27 cellular contexts compared by ENCODE assay signal in the genomic region with DNA sequence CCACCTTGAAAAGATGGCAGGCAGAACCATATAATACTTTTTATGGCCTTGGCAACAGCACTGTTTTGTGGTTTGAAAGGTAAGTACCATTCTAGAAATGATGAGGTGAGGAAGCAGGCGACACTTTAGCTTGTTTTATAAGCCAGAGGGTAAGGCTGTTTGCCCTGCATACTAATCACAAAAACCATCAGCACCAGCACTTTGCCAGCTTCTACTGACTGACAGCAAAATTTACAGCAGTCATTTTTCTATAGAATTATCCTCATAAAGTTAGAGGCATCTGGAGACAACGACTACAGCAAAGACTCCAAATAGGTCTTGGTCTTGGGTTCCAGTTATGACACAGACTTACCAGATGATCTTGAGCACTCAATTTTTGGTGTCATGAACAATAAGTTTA.
"Had no signal": no experiment of that assay in that cellular context is flagged by ENCODE, and none has a peak within 500 bp of the region (broad histone marks: within the 10 kb centered on the region; RNA-seq: fewer than 3 reads in every experiment).

No MANE protein-coding gene starts in this region.

- H3K36me3 ChIP-seq: esophagus muscularis mucosa, gastroesophageal sphincter, heart left ventricle, left lung, neural progenitor cell, prostate gland, right atrium auricular region, suprapubic skin, vagina had no signal

- H3K27me3 ChIP-seq: esophagus muscularis mucosa, foreskin keratinocyte, gastroesophageal sphincter, heart left ventricle, hepatocyte, left lung, neural progenitor cell, right atrium auricular region, suprapubic skin, vagina had no signal

- H2AFZ ChIP-seq: hepatocyte, neural progenitor cell had no signal

- H3K4me2 ChIP-seq: hepatocyte, neural progenitor cell, smooth muscle cell had no signal

- H3K9me3 ChIP-seq: esophagus muscularis mucosa, gastroesophageal sphincter, heart left ventricle, prostate gland, right atrium auricular region, suprapubic skin, vagina had no signal

- H3K9ac ChIP-seq: neural progenitor cell had no signal

- H3K79me2 ChIP-seq: hepatocyte had no signal

- ATAC-seq: foreskin keratinocyte; gastroesophageal sphincter; heart left ventricle; left lung; naive thymus-derived CD4-positive, alpha-beta T cell; sciatic nerve; stimulated activated naive CD8-positive, alpha-beta T cell treated with anti-CD3 and anti-CD28 coated beads, Interleukin-15, amount 100 ng/mL, for 72 hours had no signal

- H3K4me1 ChIP-seq: foreskin keratinocyte, left lung, neural progenitor cell, prostate gland, suprapubic skin, vagina had no signal

- H3K4me3 ChIP-seq: esophagus muscularis mucosa, gastroesophageal sphincter, heart left ventricle, hepatocyte, left lung, neural progenitor cell, prostate gland, right atrium auricular region, smooth muscle cell, suprapubic skin, vagina had no signal

- DNase-seq: effector CD8-positive, alpha-beta T cell; endodermal cell; foreskin keratinocyte; heart left ventricle; kidney; left lung; mesenchymal stem cell; midbrain; naive thymus-derived CD4-positive, alpha-beta T cell; stimulated activated CD4-positive, alpha-beta T cell treated with anti-CD3 and anti-CD28 coated beads, Interleukin-12 subunit alpha, Interleukin-12 subunit beta, amount 100 ng/mL, for 4 hours; stimulated activated CD4-positive, alpha-beta T cell treated with anti-CD3 and anti-CD28 coated beads, Interleukin-1b, Interleukin-23, amount 100 ng/mL, for 48 hours; stimulated activated CD4-positive, alpha-beta T cell treated with anti-CD3 and anti-CD28 coated beads, Interleukin-4, amount 100 ng/mL, for 1 hour; stimulated activated CD8-positive, alpha-beta memory T cell treated with anti-CD3 and anti-CD28 coated beads, Interleukin-4, amount 100 ng/mL, for 48 hours; stimulated activated naive CD4-positive, alpha-beta T cell; stimulated activated naive CD8-positive, alpha-beta T cell treated with anti-CD3 and anti-CD28 coated beads, Interleukin-15, amount 100 ng/mL, for 72 hours; trophoblast cell had no signal

- H3K27ac ChIP-seq: epithelial cell of prostate, esophagus muscularis mucosa, foreskin keratinocyte, gastroesophageal sphincter, heart left ventricle, hepatocyte, left lung, neural progenitor cell, prostate gland, right atrium auricular region, suprapubic skin, vagina had no signal
